In the genomic region with DNA sequence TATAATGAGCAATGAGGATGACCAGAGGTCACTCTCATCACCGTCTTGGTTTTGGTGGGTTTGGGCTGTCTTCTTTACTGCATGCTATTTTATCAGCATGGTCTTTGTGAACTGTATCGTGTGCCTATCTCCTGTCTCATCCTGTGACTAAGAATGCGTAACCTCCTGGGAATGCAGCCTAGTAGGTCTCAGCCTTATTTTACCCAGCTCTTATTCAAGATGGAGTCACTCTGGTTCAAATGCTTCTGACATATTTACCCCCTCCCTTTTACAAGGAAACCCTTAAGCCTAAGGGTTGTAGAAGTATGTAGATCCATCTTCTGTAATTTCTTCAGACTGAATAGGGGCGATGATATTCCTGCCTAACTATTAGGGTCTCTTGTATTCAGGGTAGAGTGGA, we compare ENCODE assay signal across 23 cellular contexts. TPM values are rescaled to one million over a fixed set of nuclear protein-coding genes. Genes with fewer than 3 reads are reported as not detected.
A peak's percentile ranks its signal among the peaks of the same experiment; 100 is the strongest.
DNase-seq lines count a peak whose midpoint lies in the region; ATAC-seq, FAIRE-seq and TF ChIP-seq lines count a peak whose summit lies in the region.
"Had no signal": no experiment of that assay in that cellular context is flagged by ENCODE, and none has a peak within 500 bp of the region (broad histone marks: within the 10 kb centered on the region; RNA-seq: fewer than 3 reads in every experiment).

No MANE protein-coding gene starts in this region.

- intact Hi-C loops in PC-3 (cut with micrococcal nuclease) = no loop called here

- H3K4me3 ChIP-seq in SK-N-SH (ENCODE audit: low read depth in 2 of 2, low read length in 1 of 2) (no peak overlapping the region), PC-3 (ENCODE audit: low read length) (no peak overlapping the region), bronchial epithelial cell (ENCODE audit: low read depth, low read length) (no peak overlapping the region), H7 (ENCODE audit: insufficient read depth, low read depth, low read length) (no peak overlapping the region)
- H3K4me3 ChIP-seq: GM12878, SJCRH30 had no signal

- WGBS in SK-N-SH (ENCODE audit: low lambda C conversion rate) = 64% methylated on average over 4 of the region's 4 CpGs

- CTCF ChIA-PET in SK-N-SH (lab: Yijun Ruan, JAX) (interaction anchor here (1.7 to 2.4 kb wide), 2 partner anchors 43 to 47 kb away, joined by 4 to 6 read pairs; no protein-coding TSS in a partner anchor), PC-3 (lab: Charles Lee) (no interaction called here)

- H3K9me3 ChIP-seq in SK-N-SH (no peaks in the 10 kb centered on the region), PC-3 (ENCODE audit: low read length) (no peaks in the 10 kb centered on the region)
- H3K9me3 ChIP-seq: SJCRH30 had no signal

- H3K79me2 ChIP-seq in SK-N-SH (ENCODE audit: insufficient read depth) (no peaks in the 10 kb centered on the region; the same call in 1 of the 2 replicates), PC-3 (ENCODE audit: low read length) (no peaks in the 10 kb centered on the region)

- no peak for TF ChIP-seq RAD21 in SK-N-SH (IDR thresholded peaks at IDR 0.05; ENCODE audit: low read length)

- TF ChIP-seq EP300 in SK-N-SH (IDR thresholded peaks at IDR 0.05; ENCODE audit: borderline replicate concordance in 1 of 2, low read depth in 1 of 2, low read length in 1 of 2) = no peak

- ATAC-seq in SK-N-SH treated with all-trans-retinoic acid at 6 μM for 48 hours (no peak), PC-3 (no peak)
- ATAC-seq: GM12878 had no signal

- no peaks in the 10 kb centered on the region for H3K27me3 ChIP-seq in SK-N-SH (ENCODE audit: insufficient read depth)
- no peaks in the 10 kb centered on the region for H3K27me3 ChIP-seq in PC-3 (ENCODE audit: low read length)
- no peaks in the 10 kb centered on the region for H3K27me3 ChIP-seq in bronchial epithelial cell (ENCODE audit: control insufficient read depth, insufficient read depth, low read length)
- H3K27me3 ChIP-seq in H7 (ENCODE audit: control insufficient read depth, insufficient read depth, low read length) = no peaks in the 10 kb centered on the region
- H3K27me3 ChIP-seq: SJCRH30 had no signal

- no peak overlapping the region for H3K9ac ChIP-seq in SK-N-SH
- no peak overlapping the region for H3K9ac ChIP-seq in PC-3 (ENCODE audit: low read length)

- H3F3A ChIP-seq in SK-N-SH (replicated peaks; ENCODE audit: insufficient read depth) (no peaks in the 10 kb centered on the region), PC-3 (ENCODE audit: low read length, unreplicated experiment) (no peaks in the 10 kb centered on the region)

- H3K4me1 ChIP-seq in SK-N-SH (ENCODE audit: control insufficient read depth in 1 of 2, insufficient read depth in 2 of 2, low read depth in 1 of 2, low read length in 1 of 2) (no peaks in the 10 kb centered on the region; a peak in 1 of 4 replicates), PC-3 (ENCODE audit: insufficient read depth, low read length) (peaks cover 14% of the 10 kb centered on the region)
- H3K4me1 ChIP-seq: SJCRH30 had no signal

- FAIRE-seq in bronchial epithelial cell (lab: Jason Lieb, UNC) = no peak
- FAIRE-seq: GM12878, HTR-8/SVneo had no signal

- DNase-seq in SK-N-SH = no peak
- DNase-seq in PC-3 = peak; percentile 31
- DNase-seq in bronchial epithelial cell (ENCODE audit: low read depth) = peak; percentile 69
- DNase-seq in kidney tubule cell (ENCODE audit: low spot score) = peak; percentile 46
- DNase-seq in H7 = no peak
- DNase-seq in nucleus accumbens (lab: John Stamatoyannopoulos, UW) = no peak
- no peak for DNase-seq in GM10266 (ENCODE audit: extremely low spot score)
- DNase-seq: DMS79 treated with DMSO at 0.1 percent for 48 hours; GF-D8; HFFc6; NCI-H1105; NCI-H2081; NCI-H2171 treated with DMSO at 0.1 percent for 48 hours; NCI-H748 treated with DMSO at 0.1 percent for 48 hours; NK-92 treated with Interleukin-12 subunit alpha and Interleukin-12 subunit beta, amount 100 ng/mL, for 24 hours; SJCRH30 had no signal

- H3K4me2 ChIP-seq in SK-N-SH (no peak overlapping the region), PC-3 (ENCODE audit: low read length) (no peak overlapping the region)

- BruUV-seq in PC-3 (replicated peaks; lab: Mats Ljungman, UMichigan) = no TSS peak

- TF ChIP-seq CTCF in SK-N-SH (IDR thresholded peaks at IDR 0.05) (no peak), PC-3 (conservative IDR thresholded peaks at IDR 0.05; ENCODE audit: low read depth, low read length) (no peak), bronchial epithelial cell (IDR thresholded peaks at IDR 0.05; ENCODE audit: insufficient read depth, low read length, severe bottlenecking) (no peak), GM10266 (IDR thresholded peaks at IDR 0.05; ENCODE audit: control insufficient read depth, insufficient read depth, low read depth, missing control alignments) (no peak)

- H4K20me1 ChIP-seq in SK-N-SH (ENCODE audit: insufficient read depth) (no peaks in the 10 kb centered on the region), PC-3 (ENCODE audit: low read length) (no peaks in the 10 kb centered on the region)

- POLR2A ChIA-PET in SK-N-SH (lab: Yijun Ruan, JAX) (no interaction called here), PC-3 (lab: Charles Lee; ENCODE audit: unreplicated experiment) (interaction anchor here (0.6 kb wide), 1 partner anchor 1254 kb away, joined by 5 read pairs; no protein-coding TSS in a partner anchor)

- H3K27ac ChIP-seq in SK-N-SH (ENCODE audit: low read depth in 2 of 2, low read length in 1 of 2) (no peak overlapping the region), PC-3 (ENCODE audit: low read length) (no peak overlapping the region)
- H3K27ac ChIP-seq: 22Rv1, HL-60, RWPE1, SJCRH30 had no signal

- H3K9me2 ChIP-seq in SK-N-SH (no peaks in the 10 kb centered on the region), PC-3 (replicated peaks; ENCODE audit: low read length) (no peaks in the 10 kb centered on the region)

- no peaks in the 10 kb centered on the region for H3K36me3 ChIP-seq in SK-N-SH (replicated peaks in 1 of 2; ENCODE audit: control insufficient read depth in 1 of 2, insufficient read depth in 2 of 2, low read length in 1 of 2)
- no peaks in the 10 kb centered on the region for H3K36me3 ChIP-seq in PC-3 (ENCODE audit: low read depth, low read length)
- no peaks in the 10 kb centered on the region for H3K36me3 ChIP-seq in bronchial epithelial cell (ENCODE audit: control insufficient read depth, insufficient read depth, low read length)
- no peaks in the 10 kb centered on the region for H3K36me3 ChIP-seq in H7 (replicated peaks; ENCODE audit: control insufficient read depth, insufficient read depth, low read length)
- H3K36me3 ChIP-seq: SJCRH30 had no signal

- H2AFZ ChIP-seq in SK-N-SH (ENCODE audit: low read depth) (no peak overlapping the region), PC-3 (ENCODE audit: low read length) (no peak overlapping the region)

TF ChIP-seq in SK-N-SH, 30 proteins besides CTCF, POLR2A, EP300 and RAD21:
- TF ChIP-seq FOSL2 (IDR thresholded peaks at IDR 0.05; ENCODE audit: borderline replicate concordance, low read depth) (peak; percentile 53; the same call in 1 of the 2 replicates), MEF2A (IDR thresholded peaks at IDR 0.05; ENCODE audit: borderline replicate concordance, low read depth) (no peak)

TF ChIP-seq in SK-N-SH treated with all-trans-retinoic acid at 6 μM for 48 hours, 23 proteins besides CTCF, POLR2A, EP300 and RAD21 (continues in another document):
- TF ChIP-seq, protein P1, sequence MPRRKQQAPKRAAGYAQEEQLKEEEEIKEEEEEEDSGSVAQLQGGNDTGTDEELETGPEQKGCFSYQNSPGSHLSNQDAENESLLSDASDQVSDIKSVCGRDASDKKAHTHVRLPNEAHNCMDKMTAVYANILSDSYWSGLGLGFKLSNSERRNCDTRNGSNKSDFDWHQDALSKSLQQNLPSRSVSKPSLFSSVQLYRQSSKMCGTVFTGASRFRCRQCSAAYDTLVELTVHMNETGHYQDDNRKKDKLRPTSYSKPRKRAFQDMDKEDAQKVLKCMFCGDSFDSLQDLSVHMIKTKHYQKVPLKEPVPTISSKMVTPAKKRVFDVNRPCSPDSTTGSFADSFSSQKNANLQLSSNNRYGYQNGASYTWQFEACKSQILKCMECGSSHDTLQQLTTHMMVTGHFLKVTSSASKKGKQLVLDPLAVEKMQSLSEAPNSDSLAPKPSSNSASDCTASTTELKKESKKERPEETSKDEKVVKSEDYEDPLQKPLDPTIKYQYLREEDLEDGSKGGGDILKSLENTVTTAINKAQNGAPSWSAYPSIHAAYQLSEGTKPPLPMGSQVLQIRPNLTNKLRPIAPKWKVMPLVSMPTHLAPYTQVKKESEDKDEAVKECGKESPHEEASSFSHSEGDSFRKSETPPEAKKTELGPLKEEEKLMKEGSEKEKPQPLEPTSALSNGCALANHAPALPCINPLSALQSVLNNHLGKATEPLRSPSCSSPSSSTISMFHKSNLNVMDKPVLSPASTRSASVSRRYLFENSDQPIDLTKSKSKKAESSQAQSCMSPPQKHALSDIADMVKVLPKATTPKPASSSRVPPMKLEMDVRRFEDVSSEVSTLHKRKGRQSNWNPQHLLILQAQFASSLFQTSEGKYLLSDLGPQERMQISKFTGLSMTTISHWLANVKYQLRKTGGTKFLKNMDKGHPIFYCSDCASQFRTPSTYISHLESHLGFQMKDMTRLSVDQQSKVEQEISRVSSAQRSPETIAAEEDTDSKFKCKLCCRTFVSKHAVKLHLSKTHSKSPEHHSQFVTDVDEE (CRISPR knock-in tag; IDR thresholded peaks at IDR 0.05) = no peak
- no peak for TF ChIP-seq ZNF8 (CRISPR knock-in tag; IDR thresholded peaks at IDR 0.05)

RNA-seq across cellular contexts. Expression of gene IFI27L1, which starts 8.4 kb away (rescaled TPM):
- polyA plus RNA-seq in SK-N-SH (2012; rRNA removed) = 35.3 and 41.1 TPM in 2 replicates
- 31.2 and 32.9 TPM in 2 replicates for polyA plus RNA-seq in SK-N-SH (2012; cell fraction: cytosol; rRNA removed)
- polyA plus RNA-seq in SK-N-SH (2012; cell fraction: nucleus; rRNA removed) = 31.6 and 36.7 TPM in 2 replicates
- total RNA-seq in PC-3 (2014; rRNA removed) (7.8 and 16.9 TPM in 2 replicates), bronchial epithelial cell (8.7 and 13.1 TPM in 2 replicates)
- total RNA-seq in H7 (2014; rRNA removed; shearing (Covaris generic)) = 14.3 and 16.4 TPM in 2 replicates

RNA-seq across cellular contexts. Expression of gene DDX24, which starts 8.5 kb away (rescaled TPM):
- 108 and 148 TPM in 2 replicates for polyA plus RNA-seq in SK-N-SH (2012; rRNA removed)
- polyA plus RNA-seq in SK-N-SH (2012; cell fraction: cytosol; rRNA removed) = 109 and 110 TPM in 2 replicates
- polyA plus RNA-seq in SK-N-SH (2012; cell fraction: nucleus; rRNA removed) = 208 and 215 TPM in 2 replicates
- 120 and 126 TPM in 2 replicates for total RNA-seq in PC-3 (2014; rRNA removed)
- 62.2 and 65.8 TPM in 2 replicates for total RNA-seq in bronchial epithelial cell
- 198 and 211 TPM in 2 replicates for total RNA-seq in H7 (2014; rRNA removed; shearing (Covaris generic))

RNA-seq across cellular contexts. Expression of gene IFI27, which starts 21.1 kb away (rescaled TPM):
- 1.2 and 2.4 TPM in 2 replicates for polyA plus RNA-seq in SK-N-SH (2012; rRNA removed)
- polyA plus RNA-seq in SK-N-SH (2012; cell fraction: cytosol; rRNA removed) = 0.19 and 1.6 TPM in 2 replicates
- 5.0 and 6.8 TPM in 2 replicates for polyA plus RNA-seq in SK-N-SH (2012; cell fraction: nucleus; rRNA removed)
- total RNA-seq in PC-3 (2014; rRNA removed) (4.3 TPM in 1 of 2 replicates, not detected in the other), bronchial epithelial cell (15.2 and 20.5 TPM in 2 replicates)
- 0.62 TPM in 1 of 2 replicates, not detected in the other for total RNA-seq in H7 (2014; rRNA removed; shearing (Covaris generic))
- polyA plus RNA-seq: IgD-negative memory B cell had no signal

RNA-seq across cellular contexts. Expression of gene IFI27L2, which starts 39.9 kb away (rescaled TPM):
- polyA plus RNA-seq in SK-N-SH (2012; rRNA removed) = 200 and 208 TPM in 2 replicates
- 96.4 and 123 TPM in 2 replicates for polyA plus RNA-seq in SK-N-SH (2012; cell fraction: cytosol; rRNA removed)
- 63.8 and 108 TPM in 2 replicates for polyA plus RNA-seq in SK-N-SH (2012; cell fraction: nucleus; rRNA removed)
- total RNA-seq in PC-3 (2014; rRNA removed) (29.3 and 42.7 TPM in 2 replicates), bronchial epithelial cell (44.5 and 124 TPM in 2 replicates)
- total RNA-seq in H7 (2014; rRNA removed; shearing (Covaris generic)) = 25.6 and 26.3 TPM in 2 replicates

Comparison
In these comparisons a context has a peak if more than half of its experiments do, and no peak if none do; other contexts are left out.
1. DNase-seq: peak in PC-3 (single experiment), bronchial epithelial cell (single experiment) and kidney tubule cell (single experiment); none in SK-N-SH (single experiment), H7 (single experiment), nucleus accumbens (0 of 56) and GM10266 (single experiment).